ENCODE assay signal across 22 cellular contexts in the genomic region with DNA sequence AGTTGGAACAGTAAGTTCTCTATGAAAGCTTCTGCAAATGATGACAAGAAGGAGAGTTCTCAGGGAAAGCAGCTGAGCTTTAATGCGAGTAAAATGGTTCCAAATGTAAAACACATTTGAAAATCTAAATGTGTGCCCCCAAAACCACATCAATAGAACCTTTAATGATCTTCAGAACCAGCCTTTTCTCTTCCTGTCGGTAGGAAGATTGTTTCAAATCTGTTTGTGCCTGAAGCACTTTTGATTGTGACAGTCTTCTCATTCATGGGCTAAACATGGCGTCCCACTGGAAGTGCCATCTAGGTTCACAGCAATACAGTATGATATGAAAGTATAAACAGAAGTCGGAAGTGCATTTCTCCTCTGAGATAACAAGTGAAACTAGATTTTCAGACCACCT.
DNase-seq lines count a peak whose midpoint lies in the region; TF ChIP-seq lines count a peak whose summit lies in the region.
"Had no signal": no experiment of that assay in that cellular context is flagged by ENCODE, and none has a peak within 500 bp of the region (broad histone marks: within the 10 kb centered on the region; RNA-seq: fewer than 3 reads in every experiment).

No MANE protein-coding gene starts in this region.

- H2AK5ac ChIP-seq in neuronal stem cell (ENCODE audit: low read depth, low read length) (no peak overlapping the region), mesendoderm (ENCODE audit: low read length) (no peak overlapping the region)

- H3K27me3 ChIP-seq in Loucy (ENCODE audit: insufficient read depth, low read length, poor library complexity, severe bottlenecking) (no peaks in the 10 kb centered on the region), neuronal stem cell (ENCODE audit: control insufficient read depth in 3 of 3, insufficient read depth in 3 of 3, low read depth in 1 of 3, low read length in 3 of 3) (no peaks in the 10 kb centered on the region), mesendoderm (ENCODE audit: insufficient read depth, low read length, poor library complexity) (no peaks in the 10 kb centered on the region)
- H3K27me3 ChIP-seq: BE2C, Peyer's patch had no signal

- H3K9ac ChIP-seq in Loucy (ENCODE audit: low read depth, low read length, poor library complexity, severe bottlenecking) (no peak overlapping the region), neuronal stem cell (ENCODE audit: low read depth, low read length, poor library complexity) (no peak overlapping the region), mesendoderm (ENCODE audit: low read length) (no peak overlapping the region)
- H3K9ac ChIP-seq: SK-N-SH had no signal

- H3F3A ChIP-seq in Loucy (ENCODE audit: low read depth): no peaks in the 10 kb centered on the region

- no peaks in the 10 kb centered on the region for H4K20me1 ChIP-seq in Loucy (ENCODE audit: insufficient read depth, low read length, poor library complexity, severe bottlenecking)

- H3K18ac ChIP-seq in neuronal stem cell (ENCODE audit: low read length) (no peak overlapping the region), mesendoderm (ENCODE audit: low read length) (no peak overlapping the region)

- H3K79me2 ChIP-seq in Loucy (ENCODE audit: insufficient read depth, low read length): no peaks in the 10 kb centered on the region
- H3K79me2 ChIP-seq in mesendoderm (ENCODE audit: control insufficient read depth, insufficient read depth, low read length): no peaks in the 10 kb centered on the region

- H4K91ac ChIP-seq in neuronal stem cell (ENCODE audit: low read depth, low read length, poor library complexity): no peak overlapping the region

- no peak overlapping the region for H3K14ac ChIP-seq in neuronal stem cell (ENCODE audit: low read length)

- H3K4me2 ChIP-seq in Loucy (ENCODE audit: low read depth, low read length, poor library complexity, severe bottlenecking) (no peak overlapping the region), neuronal stem cell (ENCODE audit: insufficient read depth, low read length, poor library complexity, severe bottlenecking) (no peak overlapping the region), mesendoderm (ENCODE audit: low read length) (no peak overlapping the region)
- H3K4me2 ChIP-seq: SK-N-SH had no signal

- H3K79me1 ChIP-seq in neuronal stem cell (ENCODE audit: low read depth, low read length) (peaks cover 2% of the 10 kb centered on the region), mesendoderm (ENCODE audit: low read length) (no peaks in the 10 kb centered on the region)

- H2AFZ ChIP-seq in Loucy (ENCODE audit: low read length) (peak overlapping the region; percentile 29; the same call in 1 of the 2 replicates), neuronal stem cell (ENCODE audit: low read length) (peak overlapping the region; percentile 4)

- H3K4me1 ChIP-seq in Loucy (ENCODE audit: insufficient read depth, low read length, poor library complexity, severe bottlenecking) (peaks cover 9% of the 10 kb centered on the region), neuronal stem cell (ENCODE audit: control insufficient read depth in 2 of 2, insufficient read depth in 1 of 2, low read depth in 1 of 2, low read length in 2 of 2) (no peaks in the 10 kb centered on the region), mesendoderm (ENCODE audit: control insufficient read depth, low read depth, low read length) (no peaks in the 10 kb centered on the region)
- H3K4me1 ChIP-seq: Peyer's patch had no signal

- no peaks in the 10 kb centered on the region for H3K36me3 ChIP-seq in Loucy (ENCODE audit: insufficient read depth, low read length)
- H3K36me3 ChIP-seq in neuronal stem cell (replicated peaks in 1 of 2; ENCODE audit: control insufficient read depth in 2 of 2, insufficient read depth in 2 of 2, low read length in 2 of 2): no peaks in the 10 kb centered on the region
- no peaks in the 10 kb centered on the region for H3K36me3 ChIP-seq in mesendoderm (ENCODE audit: control insufficient read depth, insufficient read depth, low read length)
- H3K36me3 ChIP-seq: BE2C, Peyer's patch had no signal

- H3K23ac ChIP-seq in neuronal stem cell (ENCODE audit: low read depth, low read length, poor library complexity): no peak overlapping the region
- H3K23ac ChIP-seq in mesendoderm (ENCODE audit: low read length): no peak overlapping the region

- H4K8ac ChIP-seq in neuronal stem cell (ENCODE audit: low read depth, low read length) (no peak overlapping the region), mesendoderm (ENCODE audit: low read depth, low read length) (no peak overlapping the region)

- H3K9me3 ChIP-seq in Loucy (ENCODE audit: insufficient read depth, low read depth, low read length): no peaks in the 10 kb centered on the region
- no peaks in the 10 kb centered on the region for H3K9me3 ChIP-seq in neuronal stem cell (replicated peaks in 1 of 2; ENCODE audit: control insufficient read depth in 2 of 2, insufficient read depth in 1 of 2, low read depth in 1 of 2, low read length in 2 of 2)
- H3K9me3 ChIP-seq: BE2C, Peyer's patch, SK-N-SH had no signal

- H3K4me3 ChIP-seq in GM12865 (ENCODE audit: low read depth, low read length) (no peak overlapping the region), Loucy (ENCODE audit: low read length, poor library complexity, severe bottlenecking) (no peak overlapping the region), neuronal stem cell (ENCODE audit: low read length in 2 of 2) (no peak overlapping the region), mesendoderm (ENCODE audit: low read length) (no peak overlapping the region)
- H3K4me3 ChIP-seq: GM12878, Peyer's patch had no signal

- TF ChIP-seq CTCF in GM12865 (IDR thresholded peaks at IDR 0.05; ENCODE audit: insufficient read depth, low read depth, low read length, missing control alignments) (no peak), Loucy (conservative IDR thresholded peaks at IDR 0.05; ENCODE audit: low read length) (no peak)

- no CpG with 5 or more reads among the region's 4 CpGs for WGBS in neuronal stem cell (ENCODE audit: extremely low coverage in 2 of 2, insufficient read length in 2 of 2, insufficient replicate concordance in 1 of 2), 2 donors
- WGBS in mesendoderm (ENCODE audit: extremely low coverage, insufficient coverage, low lambda C conversion rate): no CpG with 5 or more reads among the region's 4 CpGs

- no peak overlapping the region for H2BK15ac ChIP-seq in neuronal stem cell (ENCODE audit: low read length)
- no peak overlapping the region for H2BK15ac ChIP-seq in mesendoderm (replicated peaks; ENCODE audit: low read depth)

- no peak overlapping the region for H2BK12ac ChIP-seq in neuronal stem cell (ENCODE audit: low read length)

- H3K56ac ChIP-seq in mesendoderm (ENCODE audit: low read length): no peak overlapping the region

- H3K27ac ChIP-seq in neuronal stem cell (replicated peaks; ENCODE audit: low read length) (no peak overlapping the region), mesendoderm (ENCODE audit: low read depth, low read length) (no peak overlapping the region)
- H3K27ac ChIP-seq: Peyer's patch had no signal

- no peak overlapping the region for H3K4ac ChIP-seq in neuronal stem cell (ENCODE audit: low read length)
- no peak overlapping the region for H3K4ac ChIP-seq in mesendoderm (ENCODE audit: low read depth, low read length)

- peak; percentile 5 for DNase-seq in GM12865 (ENCODE audit: low read depth)
- DNase-seq in SW480 (ENCODE audit: low spot score): peak; percentile 7
- no peak for DNase-seq in neuronal stem cell (ENCODE audit: low spot score)
- no peak for DNase-seq in mesendoderm
- DNase-seq in GM03348 (ENCODE audit: low spot score): no peak
- no peak for DNase-seq in NCI-H2227 treated with DMSO at 0.1 percent for 48 hours (lab: John Stamatoyannopoulos, UW)
- DNase-seq: BE2C, DMS153, GOT3, HCEC 1CT, Karpas-422, NCI-H1092 treated with DMSO at 0.1 percent for 48 hours, NCI-H1436 treated with DMSO at 0.1 percent for 48 hours, NCI-H2029, NCI-H446 treated with DMSO at 0.1 percent for 48 hours, OCI-M1, Peyer's patch, SIG-M5, SK-N-SH, T-helper 2 cell had no signal

- H2BK120ac ChIP-seq in neuronal stem cell (ENCODE audit: low read depth, low read length): no peak overlapping the region
- H2BK120ac ChIP-seq in mesendoderm (ENCODE audit: low read depth, low read length): no peak overlapping the region

- H2BK5ac ChIP-seq in neuronal stem cell (ENCODE audit: low read length) (no peak overlapping the region), mesendoderm (ENCODE audit: low read length) (no peak overlapping the region)

- no peaks in the 10 kb centered on the region for H3K9me2 ChIP-seq in Loucy (replicated peaks; ENCODE audit: low read depth, low read length)
- H3K9me2 ChIP-seq: SK-N-SH had no signal

- no peak overlapping the region for H4K5ac ChIP-seq in mesendoderm (ENCODE audit: low read length)

Comparison
In these comparisons a context has a peak if more than half of its experiments do, and no peak if none do; other contexts are left out.
1. DNase-seq: peak in GM12865 (single experiment) and SW480 (single experiment); none in neuronal stem cell (single experiment), mesendoderm (single experiment), GM03348 (single experiment) and NCI-H2227 treated with DMSO at 0.1 percent for 48 hours (single experiment).